ENCODE assay signal across 28 cellular contexts in the genomic region with DNA sequence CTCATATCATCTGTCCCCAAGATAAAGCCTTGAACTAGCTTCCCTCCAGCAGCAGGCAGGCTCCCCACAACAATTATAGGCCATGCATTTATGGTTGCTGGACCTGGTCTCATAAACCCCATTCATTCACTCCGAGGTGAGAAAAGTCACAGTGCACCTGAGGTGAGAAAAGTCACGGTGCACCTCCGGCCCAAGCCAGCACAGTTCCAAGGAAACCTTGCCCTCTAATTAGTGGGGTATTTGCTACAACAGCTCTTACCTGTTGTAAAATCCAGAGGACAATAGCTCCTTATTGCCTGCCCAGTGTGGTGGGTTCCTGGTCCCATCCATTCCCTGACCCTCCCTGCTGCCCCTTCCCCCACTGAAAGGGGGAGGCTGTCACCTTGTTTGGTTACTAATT.
DNase-seq lines count a peak whose midpoint lies in the region; ATAC-seq and TF ChIP-seq lines count a peak whose summit lies in the region.
"Had no signal": no experiment of that assay in that cellular context is flagged by ENCODE, and none has a peak within 500 bp of the region (broad histone marks: within the 10 kb centered on the region; RNA-seq: fewer than 3 reads in every experiment).

No MANE protein-coding gene starts in this region.

- no peak overlapping the region for H2BK5ac ChIP-seq in H9 (ENCODE audit: insufficient read length, low read length)

- H3K4ac ChIP-seq in H9 (ENCODE audit: low read depth, low read length), result no peak overlapping the region

- POLR2A ChIA-PET in CD4-positive, alpha-beta T cell (lab: Charles Lee), result no interaction called here

- no peak overlapping the region for H4K8ac ChIP-seq in H9 (replicated peaks; ENCODE audit: insufficient read length, low read depth, low read length)

- H2BK120ac ChIP-seq in H9 (ENCODE audit: low read depth, low read length, poor library complexity, severe bottlenecking), result no peak overlapping the region

- H4K91ac ChIP-seq in H9 (ENCODE audit: insufficient read length, low read depth, low read length), result no peak overlapping the region

- H3K4me3 Mint-ChIP-seq in CD4-positive, alpha-beta T cell, result peak overlapping the region; percentile 91
- H3K4me3 Mint-ChIP-seq in H9 (peak overlapping the region in 1 of 2 experiments; percentile 90; a peak in 1 of 5 replicates), brain (peak overlapping the region; percentile 63 to 95 (median 92))

- H4K5ac ChIP-seq in H9 (ENCODE audit: insufficient read length, low read depth, low read length), result no peak overlapping the region

- CTCF ChIA-PET in CD4-positive, alpha-beta T cell (lab: Charles Lee), result interaction anchor here (1.4 kb wide), 1 partner anchor 54 kb away, joined by 3 read pairs; no protein-coding TSS in a partner anchor

- no CpG with 5 or more reads among the region's 3 CpGs for WGBS in H9 (ENCODE audit: extremely low coverage, insufficient read length, low lambda C conversion rate)

- H3K9ac ChIP-seq in H9 (ENCODE audit: extremely low read depth, insufficient read length, low read length), result no peak overlapping the region

- no peak for TF ChIP-seq CTCF in CD4-positive, alpha-beta T cell (IDR thresholded peaks at IDR 0.05)
- TF ChIP-seq CTCF in H9 (conservative IDR thresholded peaks at IDR 0.05) (no peak), brain (conservative IDR thresholded peaks at IDR 0.05) (no peak), osteoblast (IDR thresholded peaks at IDR 0.05; ENCODE audit: extremely low read depth, low read depth, low read length) (no peak), vagina (IDR thresholded peaks at IDR 0.05) (no peak)

- no peaks in the 10 kb centered on the region for H3K79me1 ChIP-seq in H9 (ENCODE audit: insufficient read depth, low read depth, low read length, poor library complexity, severe bottlenecking)

- no peak overlapping the region for H3K14ac ChIP-seq in H9 (ENCODE audit: insufficient read depth, low read length)

- H3K27ac Mint-ChIP-seq in CD4-positive, alpha-beta T cell, result no peak overlapping the region
- H3K27ac Mint-ChIP-seq in H9 (no peak overlapping the region), brain (peak overlapping the region in 1 of 5 experiments; percentile 82)
- H3K27ac Mint-ChIP-seq: activated naive CD4-positive, alpha-beta T cell treated with anti-CD3 and anti-CD28 coated beads, Interleukin-2, amount 50 U/mL, for 72 hours; immature natural killer cell; memory B cell had no signal

- no peak overlapping the region for H3K56ac ChIP-seq in H9 (ENCODE audit: insufficient read length, low read depth, low read length)

- no peak overlapping the region for H2BK12ac ChIP-seq in H9 (ENCODE audit: insufficient read length, low read depth, low read length)

- no peaks in the 10 kb centered on the region for H4K20me1 ChIP-seq in H9 (ENCODE audit: control insufficient read depth, insufficient read depth, insufficient read length)
- peaks cover 18% of the 10 kb centered on the region for H4K20me1 ChIP-seq in osteoblast (ENCODE audit: insufficient read depth, low read length)

- H3K36me3 Mint-ChIP-seq in CD4-positive, alpha-beta T cell (ENCODE audit: low read depth), result no peaks in the 10 kb centered on the region
- H3K36me3 Mint-ChIP-seq in H9 (ENCODE audit: insufficient read depth in 1 of 3, low read depth in 3 of 3) (peaks cover 0 to 2% (median 0%) of the 10 kb centered on the region in 3 experiments; a peak in 2 of 7 replicates), brain (no peaks in the 10 kb centered on the region)
- H3K36me3 Mint-ChIP-seq: memory B cell had no signal

- H3K4me1 Mint-ChIP-seq in CD4-positive, alpha-beta T cell (ENCODE audit: low read depth), result peaks cover 25% of the 10 kb centered on the region
- H3K4me1 Mint-ChIP-seq in H9 (peaks cover 14 to 18% of the 10 kb centered on the region in 2 experiments), brain (peaks cover 34% of the 10 kb centered on the region)

- H3K27ac ChIP-seq in CD4-positive, alpha-beta T cell (ENCODE audit: low read depth, low read length), result no peak overlapping the region
- no peak overlapping the region for H3K27ac ChIP-seq in H9 (ENCODE audit: insufficient read length, low read depth, low read length)
- peak overlapping the region; percentile 67 for H3K27ac ChIP-seq in osteoblast (ENCODE audit: low read depth, low read length)
- H3K27ac ChIP-seq in vagina, result no peak overlapping the region
- H3K27ac ChIP-seq: SJSA1, upper lobe of left lung had no signal

- no peak for DNase-seq in CD4-positive, alpha-beta T cell
- DNase-seq in H9, result peak; percentile 20
- no peak for DNase-seq in osteoblast (ENCODE audit: insufficient read length, low spot score, missing footprints)
- DNase-seq in vagina (ENCODE audit: extremely low spot score in 2 of 2), result no peak
- DNase-seq: activated CD4-positive, alpha-beta T cell treated with anti-CD3 and anti-CD28 coated beads, Interleukin-2, amount 50 U/mL, for 48 hours; anterior cingulate cortex; C1 segment of cervical spinal cord; dermis blood vessel endothelial cell; hypothalamus; immature natural killer cell; NCI-H2029 treated with DMSO at 0.1 percent for 48 hours; NCI-H2227 treated with DMSO at 0.1 percent for 48 hours; NCI-H69; nucleus accumbens; retina; stimulated activated CD4-positive, alpha-beta T cell treated with anti-CD3 and anti-CD28 coated beads, Interleukin-2, amount 100 ng/mL, for 48 hours; substantia nigra; T-helper 1 cell; upper lobe of left lung had no signal

- H3T11ph ChIP-seq in H9 (ENCODE audit: low read length), result no peak overlapping the region

- no peaks in the 10 kb centered on the region for H3K36me3 ChIP-seq in osteoblast (ENCODE audit: insufficient read depth, low read length)
- H3K36me3 ChIP-seq in vagina, result no peaks in the 10 kb centered on the region
- H3K36me3 ChIP-seq: SJSA1, upper lobe of left lung had no signal

- H3K4me3 ChIP-seq in osteoblast (ENCODE audit: insufficient read depth, low read length) (no peak overlapping the region), vagina (no peak overlapping the region)
- H3K4me3 ChIP-seq: SJSA1, upper lobe of left lung had no signal

- H3K27me3 ChIP-seq in CD4-positive, alpha-beta T cell (ENCODE audit: control insufficient read depth, insufficient read depth, low read length), result peaks cover 76% of the 10 kb centered on the region
- H3K27me3 ChIP-seq in H9 (ENCODE audit: insufficient read depth, low read length), result peaks cover 35% of the 10 kb centered on the region
- no peaks in the 10 kb centered on the region for H3K27me3 ChIP-seq in osteoblast (ENCODE audit: insufficient read depth, low read length)
- no peaks in the 10 kb centered on the region for H3K27me3 ChIP-seq in vagina

- no peaks in the 10 kb centered on the region for H3K79me2 ChIP-seq in H9 (ENCODE audit: insufficient read depth, low read length)
- peaks cover 44% of the 10 kb centered on the region for H3K79me2 ChIP-seq in osteoblast (ENCODE audit: insufficient read depth, low read length)

- TF ChIP-seq POLR2A in vagina (IDR thresholded peaks at IDR 0.05), result no peak

- no peak overlapping the region for H2AK5ac ChIP-seq in H9 (ENCODE audit: insufficient read length, low read length)

- ATAC-seq in CD4-positive, alpha-beta T cell (ENCODE audit: poor library complexity), result no peak
- ATAC-seq in HG03432 (IDR thresholded peaks at IDR 0.05; ENCODE audit: unreplicated experiment) (no peak), GM21737 (IDR thresholded peaks at IDR 0.05; ENCODE audit: unreplicated experiment) (no peak), GM19351 (IDR thresholded peaks at IDR 0.05; ENCODE audit: unreplicated experiment) (no peak)
- ATAC-seq: activated naive CD4-positive, alpha-beta T cell treated with anti-CD3 and anti-CD28 coated beads, Interleukin-2, amount 50 U/mL, for 72 hours; GM12878 had no signal

- H3K27me3 Mint-ChIP-seq in CD4-positive, alpha-beta T cell, result peaks cover 84% of the 10 kb centered on the region
- H3K27me3 Mint-ChIP-seq in H9 (ENCODE audit: low read depth) (peaks cover 86% of the 10 kb centered on the region), brain (peaks cover 7% of the 10 kb centered on the region)

- H2BK20ac ChIP-seq in H9 (ENCODE audit: low read depth, low read length, poor library complexity, severe bottlenecking), result no peak overlapping the region

- H3K4me1 ChIP-seq in H9 (ENCODE audit: insufficient read depth, low read length) (peaks cover 4% of the 10 kb centered on the region; the same call in 1 of the 2 replicates), osteoblast (ENCODE audit: insufficient read depth, low read length) (peaks cover 40% of the 10 kb centered on the region), vagina (peaks cover 10% of the 10 kb centered on the region)

- intact Hi-C loops in CD4-positive, alpha-beta T cell (cut with DNase I, micrococcal nuclease), result no loop called here
- intact Hi-C loops in vagina (cut with DNase I), result no loop called here

- no peak overlapping the region for H3K23ac ChIP-seq in H9 (ENCODE audit: insufficient read length, low read depth, low read length)

- no peak overlapping the region for H3K18ac ChIP-seq in H9 (ENCODE audit: insufficient read length, low read depth, low read length)

- no peaks in the 10 kb centered on the region for H3K9me3 Mint-ChIP-seq in CD4-positive, alpha-beta T cell
- H3K9me3 Mint-ChIP-seq in H9 (peaks cover 0 to 2% of the 10 kb centered on the region in 2 experiments; a peak in 2 of 5 replicates), brain (peaks cover 0 to 6% (median 0%) of the 10 kb centered on the region in 5 experiments)
- H3K9me3 Mint-ChIP-seq: activated naive CD4-positive, alpha-beta T cell treated with anti-CD3 and anti-CD28 coated beads, Interleukin-2, amount 50 U/mL, for 72 hours; central memory CD8-positive, alpha-beta T cell; memory B cell had no signal

- H2AFZ ChIP-seq in H9 (ENCODE audit: low read length) (no peak overlapping the region), osteoblast (ENCODE audit: low read length) (no peak overlapping the region)

- H2BK15ac ChIP-seq in H9 (ENCODE audit: low read depth, low read length), result no peak overlapping the region

- H3K4me2 ChIP-seq in H9 (ENCODE audit: insufficient read depth, insufficient read length, low read length) (no peak overlapping the region), osteoblast (ENCODE audit: insufficient read depth, low read length) (peak overlapping the region; percentile 85)

- H3K9me3 ChIP-seq in CD4-positive, alpha-beta T cell (ENCODE audit: control insufficient read depth, low read length), result no peaks in the 10 kb centered on the region
- no peaks in the 10 kb centered on the region for H3K9me3 ChIP-seq in H9 (ENCODE audit: control insufficient read depth, low read depth, low read length)
- H3K9me3 ChIP-seq in osteoblast (ENCODE audit: low read depth, low read length), result no peaks in the 10 kb centered on the region
- no peaks in the 10 kb centered on the region for H3K9me3 ChIP-seq in vagina
- H3K9me3 ChIP-seq: upper lobe of left lung had no signal

- peaks cover 11% of the 10 kb centered on the region for H3K23me2 ChIP-seq in H9 (ENCODE audit: insufficient read length, low read depth, low read length, poor library complexity, severe bottlenecking)
